17 cellular contexts compared by ENCODE assay signal in genomic region chr3:98744283-98744682, GRCh38. TPM values are rescaled to one million over a fixed set of nuclear protein-coding genes. Genes with fewer than 3 reads are reported as not detected.
A peak's percentile ranks its signal among the peaks of the same experiment; 100 is the strongest.
DNase-seq lines count a peak whose midpoint lies in the region; ATAC-seq lines count a peak whose summit lies in the region.
"Had no signal": no experiment of that assay in that cellular context is flagged by ENCODE, and none has a peak within 500 bp of the region (broad histone marks: within the 10 kb centered on the region; RNA-seq: fewer than 3 reads in every experiment).

No MANE protein-coding gene starts in this region.

- H3K4ac ChIP-seq in mesendoderm (ENCODE audit: low read depth, low read length), result no peak overlapping the region

- no peak overlapping the region for H3K4me3 ChIP-seq in mesendoderm (ENCODE audit: low read length)
- H3K4me3 ChIP-seq: adrenal gland, prostate gland, smooth muscle cell, testis had no signal

- H3K79me1 ChIP-seq in mesendoderm (ENCODE audit: low read length), result no peaks in the 10 kb centered on the region

- H2BK5ac ChIP-seq in mesendoderm (ENCODE audit: low read length), result no peak overlapping the region

- H3K23ac ChIP-seq in mesendoderm (ENCODE audit: low read length), result peak overlapping the region; percentile 76

- no peaks in the 10 kb centered on the region for H3K36me3 ChIP-seq in mesendoderm (ENCODE audit: control insufficient read depth, insufficient read depth, low read length)
- H3K36me3 ChIP-seq: adrenal gland, prostate gland had no signal

- no peak overlapping the region for H3K4me2 ChIP-seq in mesendoderm (ENCODE audit: low read length)
- H3K4me2 ChIP-seq: smooth muscle cell had no signal

- H3K56ac ChIP-seq in mesendoderm (ENCODE audit: low read length), result no peak overlapping the region

- H3K9ac ChIP-seq in mesendoderm (ENCODE audit: low read length), result no peak overlapping the region

- no peak overlapping the region for H4K5ac ChIP-seq in mesendoderm (ENCODE audit: low read length)

- H3K27ac ChIP-seq in mesendoderm (ENCODE audit: low read depth, low read length), result no peak overlapping the region
- H3K27ac ChIP-seq: prostate gland, testis had no signal

- ATAC-seq in GM18870 (IDR thresholded peaks at IDR 0.05; ENCODE audit: unreplicated experiment) (peak; percentile 48), GM21786 (IDR thresholded peaks at IDR 0.05; ENCODE audit: unreplicated experiment) (peak; percentile 57), HG03565 (IDR thresholded peaks at IDR 0.05; ENCODE audit: unreplicated experiment) (peak; percentile 51)
- ATAC-seq: T-helper 17 cell, WTC11 had no signal

- no peaks in the 10 kb centered on the region for H3K27me3 ChIP-seq in mesendoderm (ENCODE audit: insufficient read depth, low read length, poor library complexity)
- H3K27me3 ChIP-seq: adrenal gland, BE2C, testis had no signal

- no peak overlapping the region for H2BK15ac ChIP-seq in mesendoderm (replicated peaks; ENCODE audit: low read depth)

- DNase-seq in mesendoderm (no peak), NCI-H774 (lab: John Stamatoyannopoulos, UW) (no peak), inferior parietal cortex (ENCODE audit: extremely low spot score) (no peak), NCI-H2171 treated with DMSO at 0.1 percent for 48 hours (lab: John Stamatoyannopoulos, UW) (no peak)
- DNase-seq: adrenal gland; BE2C; central memory CD4-positive, alpha-beta T cell; NCI-H146; NCI-H345; T-helper 17 cell; testis had no signal

- H3K79me2 ChIP-seq in mesendoderm (ENCODE audit: control insufficient read depth, insufficient read depth, low read length), result no peaks in the 10 kb centered on the region

- no peak overlapping the region for H4K8ac ChIP-seq in mesendoderm (ENCODE audit: low read depth, low read length)

- H3K18ac ChIP-seq in mesendoderm (ENCODE audit: low read length), result no peak overlapping the region

- no peak overlapping the region for H2AK5ac ChIP-seq in mesendoderm (ENCODE audit: low read length)

- no peak overlapping the region for H2BK120ac ChIP-seq in mesendoderm (ENCODE audit: low read depth, low read length)

- H3K4me1 ChIP-seq in mesendoderm (ENCODE audit: control insufficient read depth, low read depth, low read length), result peaks cover 2% of the 10 kb centered on the region
- H3K4me1 ChIP-seq: adrenal gland, prostate gland, testis had no signal

RNA-seq across cellular contexts. Expression of gene ST3GAL6, which starts 18.9 kb away (rescaled TPM):
- polyA plus RNA-seq in mesendoderm (2013, experiment 1 of 2), result 2.7 TPM
- polyA plus RNA-seq in mesendoderm (2013, experiment 2 of 2), result 2.6 TPM
